ENCODE assay signal across 8 cellular contexts in genomic region chr13:40666058-40666904, GRCh38.
DNase-seq lines count a peak whose midpoint lies in the region; ATAC-seq and TF ChIP-seq lines count a peak whose summit lies in the region.

TSS of gene FOXO1 (minus strand) at chr13:40666641. CDS start at chr13:40666212, 429 bp downstream.

- ATAC-seq in GM18505 (IDR thresholded peaks at IDR 0.05; ENCODE audit: unreplicated experiment): peak; percentile 61
- peak; percentile 51 for ATAC-seq in HG02970 (IDR thresholded peaks at IDR 0.05; ENCODE audit: low FRiP score, unreplicated experiment)

- peak; percentile 52 for DNase-seq in NCI-H2171 (lab: John Stamatoyannopoulos, UW)
- DNase-seq in activated CD4-positive, CD25-positive, alpha-beta regulatory T cell (lab: John Stamatoyannopoulos, UW): peak; percentile 76 to 92 (median 84)
- DNase-seq in central memory CD4-positive, alpha-beta T cell: peak; percentile 90
- peak; percentile 93 for DNase-seq in islet precursor cell
- DNase-seq in stimulated activated CD4-positive, alpha-beta T cell treated with anti-CD3 and anti-CD28 coated beads, Interleukin-12 subunit alpha, Interleukin-12 subunit beta, amount 100 ng/mL, for 4 hours: peak; percentile 88

- no peak for TF ChIP-seq CTCF in 22Rv1 (IDR thresholded peaks at IDR 0.05)

- TF ChIP-seq POLR2A in GM18505 (IDR thresholded peaks at IDR 0.05; ENCODE audit: borderline replicate concordance, extremely low read depth, insufficient read depth, insufficient read length): peak; percentile 95

- H3K27ac ChIP-seq in 22Rv1: peak within 1 kb of the TSS; percentile 71

Comparison
In these comparisons a context has a peak if more than half of its experiments do, and no peak if none do; other contexts are left out.
1. Peak in every context shown above with its lines: DNase-seq, ATAC-seq and H3K27ac ChIP-seq.